ENCODE assay signal across 9 cellular contexts in genomic region chr19:53808710-53809125, GRCh38. TPM values are rescaled to one million over a fixed set of nuclear protein-coding genes. Genes with fewer than 3 reads are reported as not detected.
DNase-seq lines count a peak whose midpoint lies in the region; ATAC-seq and TF ChIP-seq lines count a peak whose summit lies in the region.
"Had no signal": no experiment of that assay in that cellular context is flagged by ENCODE, and none has a peak within 500 bp of the region (broad histone marks: within the 10 kb centered on the region; RNA-seq: fewer than 3 reads in every experiment).

No MANE protein-coding gene starts in this region.

- no peak overlapping the region for H3K27ac Mint-ChIP-seq in T-helper 17 cell

- intact Hi-C loops in left ventricle myocardium inferior (cut with micrococcal nuclease): no loop called here
- intact Hi-C loops in left ventricle myocardium superior (cut with micrococcal nuclease): no loop called here

- ATAC-seq in left ventricle myocardium superior (no peak), foreskin keratinocyte (no peak), GM21717 (IDR thresholded peaks at IDR 0.05; ENCODE audit: unreplicated experiment) (no peak), HG03520 (IDR thresholded peaks at IDR 0.05; ENCODE audit: unreplicated experiment) (no peak), T-helper 17 cell (no peak)

- no peaks in the 10 kb centered on the region for H3K36me3 ChIP-seq in left ventricle myocardium inferior
- H3K36me3 ChIP-seq: SJCRH30 had no signal

- DNase-seq in left ventricle myocardium inferior: no peak
- no peak for DNase-seq in left ventricle myocardium superior
- DNase-seq in RKO (ENCODE audit: low spot score): peak; percentile 79
- DNase-seq in foreskin keratinocyte: peak in 1 of 2 donors; percentile 20
- no peak for DNase-seq in COLO668 (lab: John Stamatoyannopoulos, UW; ENCODE audit: unreplicated experiment)
- DNase-seq in T-helper 17 cell: no peak

- no peaks in the 10 kb centered on the region for H3K27me3 ChIP-seq in left ventricle myocardium inferior (ENCODE audit: low read depth)
- no peaks in the 10 kb centered on the region for H3K27me3 ChIP-seq in foreskin keratinocyte
- H3K27me3 ChIP-seq: SJCRH30 had no signal

- no peak overlapping the region for H3K4me3 Mint-ChIP-seq in T-helper 17 cell

- no peaks in the 10 kb centered on the region for H3K9me3 ChIP-seq in left ventricle myocardium inferior (replicated peaks)
- H3K9me3 ChIP-seq in T-helper 17 cell (ENCODE audit: control insufficient read depth, low read length, poor library complexity, severe bottlenecking): no peaks in the 10 kb centered on the region
- H3K9me3 ChIP-seq: SJCRH30 had no signal

- TF ChIP-seq CTCF in left ventricle myocardium inferior (IDR thresholded peaks at IDR 0.05; ENCODE audit: borderline replicate concordance) (peak; percentile 55), foreskin keratinocyte (conservative IDR thresholded peaks at IDR 0.05) (peak; percentile 58)

- H3K36me3 Mint-ChIP-seq in T-helper 17 cell (ENCODE audit: low read depth): no peaks in the 10 kb centered on the region

- H3K4me1 ChIP-seq in left ventricle myocardium inferior: peaks cover 4% of the 10 kb centered on the region
- H3K4me1 ChIP-seq in foreskin keratinocyte: no peaks in the 10 kb centered on the region
- H3K4me1 ChIP-seq: SJCRH30 had no signal

- H3K27ac ChIP-seq in left ventricle myocardium inferior (replicated peaks) (no peak overlapping the region), foreskin keratinocyte (no peak overlapping the region)
- H3K27ac ChIP-seq: SJCRH30 had no signal

- H3K4me1 Mint-ChIP-seq in T-helper 17 cell: no peaks in the 10 kb centered on the region

- H3K27me3 Mint-ChIP-seq in T-helper 17 cell: peaks cover 4% of the 10 kb centered on the region

- no peak overlapping the region for H3K4me3 ChIP-seq in left ventricle myocardium inferior
- H3K4me3 ChIP-seq: SJCRH30 had no signal

RNA-seq across cellular contexts. Expression of gene NLRP12, which starts 15.4 kb away (rescaled TPM):
- total RNA-seq in left ventricle myocardium inferior (0.22 TPM), left ventricle myocardium superior (0.22 TPM), foreskin keratinocyte (not detected in 2 replicates), T-helper 17 cell (under 1 TPM; 0.34 to 0.57 TPM)
- polyA plus RNA-seq in foreskin keratinocyte: not detected in 2 replicates
- total RNA-seq: SJCRH30 had no signal

RNA-seq across cellular contexts. Expression of gene MYADM, which starts 59.0 kb away (rescaled TPM):
- total RNA-seq in left ventricle myocardium inferior (96.0 TPM), left ventricle myocardium superior (112 TPM), foreskin keratinocyte (22.8 and 31.4 TPM in 2 replicates), T-helper 17 cell (100 to 1,000 TPM; 392 to 670 TPM)
- 23.2 and 25.3 TPM in 2 replicates for polyA plus RNA-seq in foreskin keratinocyte
